In the genomic region with DNA sequence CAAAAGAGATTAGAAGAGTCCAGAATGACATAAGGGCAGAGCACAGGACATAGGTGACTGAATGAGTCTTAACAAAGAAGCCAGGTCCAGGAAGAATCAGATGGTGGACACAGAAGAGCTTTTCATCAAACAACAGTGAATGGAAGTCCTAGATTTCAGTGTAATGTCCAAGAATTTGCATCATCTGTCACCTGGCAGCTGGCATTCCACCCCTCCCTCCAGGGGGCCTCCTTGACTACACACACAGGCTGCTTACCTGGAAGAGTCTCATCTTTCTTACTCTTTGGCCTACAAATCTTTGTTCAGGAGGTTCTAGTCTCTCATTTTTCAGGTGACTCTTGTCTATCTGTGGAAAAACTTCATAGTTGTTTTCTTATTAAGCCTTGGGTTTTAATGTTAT, we compare ENCODE assay signal across 1 cellular context.
TF ChIP-seq lines count a peak whose summit lies in the region.

No MANE protein-coding gene starts in this region.

TF ChIP-seq in H1, 55 proteins besides CTCF, POLR2A, EP300 and RAD21 (continued from another document):
- TF ChIP-seq, protein P1, sequence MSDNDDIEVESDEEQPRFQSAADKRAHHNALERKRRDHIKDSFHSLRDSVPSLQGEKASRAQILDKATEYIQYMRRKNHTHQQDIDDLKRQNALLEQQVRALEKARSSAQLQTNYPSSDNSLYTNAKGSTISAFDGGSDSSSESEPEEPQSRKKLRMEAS (IDR thresholded peaks at IDR 0.05) = no peak
- TF ChIP-seq CTBP2 (IDR thresholded peaks at IDR 0.05; ENCODE audit: borderline replicate concordance, insufficient read depth, insufficient read length, low read length) = no peak
- no peak for TF ChIP-seq CBX5 (IDR thresholded peaks at IDR 0.05; ENCODE audit: low read depth, low read length)
